In genomic region chr9:90641868-90642558, GRCh38 we compare ENCODE assay signal across 7 cellular contexts. TPM values are rescaled to one million over a fixed set of nuclear protein-coding genes. Genes with fewer than 3 reads are reported as not detected.
A peak's percentile ranks its signal among the peaks of the same experiment; 100 is the strongest.
DNase-seq lines count a peak whose midpoint lies in the region; ATAC-seq and TF ChIP-seq lines count a peak whose summit lies in the region.

No MANE protein-coding gene starts in this region.

- no TSS peak for BruUV-seq in PC-3 (replicated peaks; lab: Mats Ljungman, UMichigan)

- peak overlapping the region; percentile 85 for H3K4me3 Mint-ChIP-seq in GM23338

- H3K36me3 ChIP-seq in GM23338 (ENCODE audit: insufficient read depth) (no peaks in the 10 kb centered on the region), PC-3 (ENCODE audit: low read depth, low read length) (no peaks in the 10 kb centered on the region), rectal smooth muscle tissue (ENCODE audit: control insufficient read depth, insufficient read depth, low read length) (no peaks in the 10 kb centered on the region)

- no peaks in the 10 kb centered on the region for H3F3A ChIP-seq in GM23338 (replicated peaks; ENCODE audit: low read depth)
- H3F3A ChIP-seq in PC-3 (ENCODE audit: low read length, unreplicated experiment): no peaks in the 10 kb centered on the region

- POLR2A ChIA-PET in PC-3 (lab: Charles Lee; ENCODE audit: unreplicated experiment): no interaction called here

- H3K4me3 ChIP-seq in GM23338 (peak overlapping the region; percentile 55), PC-3 (ENCODE audit: low read length) (peak overlapping the region; percentile 62; the same call in 1 of the 2 replicates), iPS-11a (ENCODE audit: low read depth, low read length) (peak overlapping the region; percentile 40), rectal smooth muscle tissue (ENCODE audit: low read length) (peak overlapping the region; percentile 69)

- H3K79me2 ChIP-seq in GM23338 (replicated peaks; ENCODE audit: insufficient read depth): no peaks in the 10 kb centered on the region
- no peaks in the 10 kb centered on the region for H3K79me2 ChIP-seq in PC-3 (ENCODE audit: low read length)

- H3K4me1 Mint-ChIP-seq in GM23338: peaks cover 18% of the 10 kb centered on the region

- peak overlapping the region; percentile 49 for H2AFZ ChIP-seq in GM23338
- peak overlapping the region; percentile 70; the same call in 1 of the 2 replicates for H2AFZ ChIP-seq in PC-3 (ENCODE audit: low read length)

- intact Hi-C loops in PC-3 (cut with micrococcal nuclease): loop anchor here (5.0 kb wide), 1 partner anchor 415 kb away; no protein-coding TSS in a partner anchor

- peak; percentile 24 for DNase-seq in GM23338 (ENCODE audit: low spot score)
- no peak for DNase-seq in PC-3
- DNase-seq in NCI-H128 (lab: John Stamatoyannopoulos, UW; ENCODE audit: unreplicated experiment): no peak
- DNase-seq in activated CD4-positive, alpha-beta T cell treated with anti-CD3 and anti-CD28 coated beads, Interleukin-2, amount 50 U/mL, for 4 hours: no peak

- no peaks in the 10 kb centered on the region for H3K9me3 Mint-ChIP-seq in GM23338

- TF ChIP-seq CTCF in GM23338 (conservative IDR thresholded peaks at IDR 0.05; ENCODE audit: low read depth in 2 of 2) (no peak), PC-3 (conservative IDR thresholded peaks at IDR 0.05; ENCODE audit: low read depth, low read length) (no peak)

- no peaks in the 10 kb centered on the region for H3K36me3 Mint-ChIP-seq in GM23338 (ENCODE audit: low read depth)

- peaks cover 24% of the 10 kb centered on the region for H3K27me3 ChIP-seq in GM23338 (ENCODE audit: insufficient read depth)
- H3K27me3 ChIP-seq in PC-3 (ENCODE audit: low read length): peaks cover 49% of the 10 kb centered on the region
- peaks cover 15% of the 10 kb centered on the region for H3K27me3 ChIP-seq in rectal smooth muscle tissue (ENCODE audit: control insufficient read depth, insufficient read depth, low read length)

- CTCF ChIA-PET in PC-3 (lab: Charles Lee): no interaction called here

- no peak overlapping the region for H3K27ac Mint-ChIP-seq in GM23338

- H3K9me2 ChIP-seq in GM23338 (ENCODE audit: insufficient read depth) (no peaks in the 10 kb centered on the region; the same call in 1 of the 2 replicates), PC-3 (replicated peaks; ENCODE audit: low read length) (no peaks in the 10 kb centered on the region)

- H3K4me1 ChIP-seq in GM23338 (ENCODE audit: insufficient read depth) (peaks cover 17% of the 10 kb centered on the region), PC-3 (ENCODE audit: insufficient read depth, low read length) (no peaks in the 10 kb centered on the region; the same call in 1 of the 2 replicates), rectal smooth muscle tissue (ENCODE audit: control insufficient read depth, insufficient read depth, low read length) (no peaks in the 10 kb centered on the region)

- H3K27me3 Mint-ChIP-seq in GM23338 (ENCODE audit: insufficient read depth, low read depth, poor library complexity): peaks cover 10% of the 10 kb centered on the region

- H3K27ac ChIP-seq in GM23338 (ENCODE audit: low read depth) (no peak overlapping the region), PC-3 (ENCODE audit: low read length) (no peak overlapping the region), rectal smooth muscle tissue (ENCODE audit: low read depth, low read length) (no peak overlapping the region)

- no peaks in the 10 kb centered on the region for H4K20me1 ChIP-seq in GM23338 (replicated peaks; ENCODE audit: insufficient read depth)
- no peaks in the 10 kb centered on the region for H4K20me1 ChIP-seq in PC-3 (ENCODE audit: low read length)

- peak; percentile 28 for ATAC-seq in GM23338
- ATAC-seq in PC-3: no peak
- ATAC-seq in HG02610 (IDR thresholded peaks at IDR 0.05; ENCODE audit: unreplicated experiment): no peak

- H3K9ac ChIP-seq in PC-3 (ENCODE audit: low read length) (no peak overlapping the region), rectal smooth muscle tissue (ENCODE audit: low read length) (no peak overlapping the region)

- no peaks in the 10 kb centered on the region for H3K9me3 ChIP-seq in PC-3 (ENCODE audit: low read length)

- H3K4me2 ChIP-seq in GM23338 (peak overlapping the region; percentile 76), PC-3 (ENCODE audit: low read length) (peak overlapping the region; percentile 88; the same call in 1 of the 2 replicates)

TF ChIP-seq in GM23338, 12 proteins besides CTCF, POLR2A, EP300 and RAD21 (continues in another document):
- no peak for TF ChIP-seq JUNB (IDR thresholded peaks at IDR 0.05; ENCODE audit: unreplicated experiment)
- TF ChIP-seq EZH2phosphoT487 (IDR thresholded peaks at IDR 0.05; ENCODE audit: unreplicated experiment): no peak
- TF ChIP-seq REST (IDR thresholded peaks at IDR 0.05; ENCODE audit: unreplicated experiment): no peak
- no peak for TF ChIP-seq NANOG (IDR thresholded peaks at IDR 0.05; ENCODE audit: borderline replicate concordance)
- TF ChIP-seq ZNF331 (CRISPR knock-in tag; IDR thresholded peaks at IDR 0.05; ENCODE audit: low read depth): no peak
- TF ChIP-seq ETS1 (IDR thresholded peaks at IDR 0.05): no peak
- TF ChIP-seq POLR2AphosphoS5 (IDR thresholded peaks at IDR 0.05; ENCODE audit: low read depth): no peak
- no peak for TF ChIP-seq CREB1 (CRISPR knock-in tag; IDR thresholded peaks at IDR 0.05; ENCODE audit: low read depth)
- TF ChIP-seq EZH2 (IDR thresholded peaks at IDR 0.05; ENCODE audit: low read depth, unreplicated experiment): no peak
- no peak for TF ChIP-seq STAT1 (IDR thresholded peaks at IDR 0.05; ENCODE audit: unreplicated experiment)

RNA-seq across cellular contexts. Expression of gene DIRAS2, which starts 0.6 kb away (rescaled TPM):
- total RNA-seq in GM23338 (2014; rRNA removed; shearing (Covaris generic)): 0.28 and 1.4 TPM in 2 replicates
- 0.13 TPM in 1 of 2 replicates, not detected in the other for polyA plus RNA-seq in GM23338 (2016; fragmentation: Nextera tagmentation; extraction: Ambion mirVana)
- not detected in 2 replicates for total RNA-seq in PC-3 (2014; rRNA removed)
